ENCODE assay signal across 17 cellular contexts in genomic region chr20:21174425-21175239, GRCh38.
"Had no signal": no experiment of that assay in that cellular context is flagged by ENCODE, and none has a peak within 500 bp of the region (broad histone marks: within the 10 kb centered on the region; RNA-seq: fewer than 3 reads in every experiment).

No MANE protein-coding gene starts in this region.

- H3K36me3 ChIP-seq: colonic mucosa, ovary, thoracic aorta had no signal

- H3K4me1 ChIP-seq: colonic mucosa, stomach had no signal

- H3K4me3 ChIP-seq: colonic mucosa, ovary, stomach, thoracic aorta had no signal

- H3K9me3 ChIP-seq: colonic mucosa, ovary had no signal

- H3K4me3 Mint-ChIP-seq: activated T-cell treated with anti-CD3 and anti-CD28 coated beads, Interleukin-2, amount 50 U/mL, for 72 hours; neural crest cell; T-helper 2 cell treated with Interferon-gamma antibody and Interleukin-4, amounts not matched to agents 5 μg/mL and 100 μg/mL, for 36 hours had no signal

- FAIRE-seq: small intestine, urothelium cell line had no signal

- H3K27ac Mint-ChIP-seq: activated T-cell treated with anti-CD3 and anti-CD28 coated beads, Interleukin-2, amount 50 U/mL, for 72 hours; T-helper 2 cell treated with Interferon-gamma antibody and Interleukin-4, amounts not matched to agents 5 μg/mL and 100 μg/mL, for 36 hours had no signal

- ATAC-seq: activated T-cell treated with anti-CD3 and anti-CD28 coated beads, Interleukin-2, amount 50 U/mL, for 72 hours had no signal

- H3K27me3 ChIP-seq: colonic mucosa, ovary, stomach had no signal

- DNase-seq: activated CD4-positive, alpha-beta T cell treated with anti-CD3 and anti-CD28 coated beads, Interleukin-2, amount 50 U/mL, for 48 hours; activated CD4-positive, CD25-positive, alpha-beta regulatory T cell treated with anti-CD3 and anti-CD28 coated beads, Interleukin-2, amount 50 U/mL, for 72 hours; activated CD8-positive, alpha-beta memory T cell treated with anti-CD3 and anti-CD28 coated beads, Interleukin-2, amount 50 U/mL, for 4 hours; activated naive CD4-positive, alpha-beta T cell; activated T-cell treated with anti-CD3 and anti-CD28 coated beads, Interleukin-2, amount 50 U/mL, for 72 hours; caudate nucleus; colonic mucosa; effector CD4-positive, alpha-beta T cell; mammary epithelial cell; ovary; retina; small intestine; stomach had no signal

- H3K27ac ChIP-seq: colonic mucosa, stomach, thoracic aorta had no signal
